3 cellular contexts compared by ENCODE assay signal in the genomic region with DNA sequence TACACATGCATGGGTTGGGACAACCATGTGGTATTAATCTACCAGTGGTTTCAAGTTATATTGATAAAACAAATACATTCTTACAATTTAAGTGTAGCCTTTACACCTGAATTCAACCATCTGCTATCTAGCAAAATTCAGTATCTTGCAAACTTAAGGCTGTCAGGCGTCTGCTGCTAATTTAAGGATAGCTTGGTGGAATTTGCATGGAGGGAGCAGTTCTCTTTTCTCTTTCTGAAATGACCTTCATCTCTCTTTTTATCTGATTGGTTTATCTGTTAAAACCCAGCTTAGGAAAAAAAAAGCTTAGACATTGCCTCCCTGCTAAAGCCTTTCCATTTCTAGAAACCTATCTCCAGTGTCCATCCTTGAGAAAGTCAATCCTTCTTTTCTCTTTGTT.
TF ChIP-seq lines count a peak whose summit lies in the region.

No MANE protein-coding gene starts in this region.

TF ChIP-seq in GM12891, 5 proteins besides CTCF, POLR2A, EP300 and RAD21:
- TF ChIP-seq POU2F2 (IDR thresholded peaks at IDR 0.05; ENCODE audit: low read depth, low read length): no peak
- peak; percentile 56; the same call in 1 of the 2 replicates for TF ChIP-seq SPI1 (IDR thresholded peaks at IDR 0.05; ENCODE audit: low read depth, low read length)
- TF ChIP-seq POLR2AphosphoS5 (IDR thresholded peaks at IDR 0.05; ENCODE audit: low read depth, low read length): no peak
TF ChIP-seq in GM12891: peak in this region for 1.

TF ChIP-seq in IMR-90, 13 proteins besides CTCF, POLR2A, EP300 and RAD21:
- no peak for TF ChIP-seq CHD1 (IDR thresholded peaks at IDR 0.05; ENCODE audit: low read depth, low read length)

TF ChIP-seq in GM12878, 131 proteins besides CTCF, POLR2A, EP300 and RAD21:
- no peak for TF ChIP-seq ZNF217 (IDR thresholded peaks at IDR 0.05)
- no peak for TF ChIP-seq MLLT1 (IDR thresholded peaks at IDR 0.05)
- TF ChIP-seq RUNX3 (IDR thresholded peaks at IDR 0.05; ENCODE audit: low read length): no peak
- no peak for TF ChIP-seq BHLHE40 (IDR thresholded peaks at IDR 0.05; ENCODE audit: borderline replicate concordance in 1 of 2, low read depth in 2 of 2, low read length in 1 of 2)
- TF ChIP-seq SPI1 (IDR thresholded peaks at IDR 0.05; ENCODE audit: borderline replicate concordance, insufficient read depth, low read depth, low read length): peak; percentile 36; the same call in 1 of the 2 replicates
